In the genomic region with DNA sequence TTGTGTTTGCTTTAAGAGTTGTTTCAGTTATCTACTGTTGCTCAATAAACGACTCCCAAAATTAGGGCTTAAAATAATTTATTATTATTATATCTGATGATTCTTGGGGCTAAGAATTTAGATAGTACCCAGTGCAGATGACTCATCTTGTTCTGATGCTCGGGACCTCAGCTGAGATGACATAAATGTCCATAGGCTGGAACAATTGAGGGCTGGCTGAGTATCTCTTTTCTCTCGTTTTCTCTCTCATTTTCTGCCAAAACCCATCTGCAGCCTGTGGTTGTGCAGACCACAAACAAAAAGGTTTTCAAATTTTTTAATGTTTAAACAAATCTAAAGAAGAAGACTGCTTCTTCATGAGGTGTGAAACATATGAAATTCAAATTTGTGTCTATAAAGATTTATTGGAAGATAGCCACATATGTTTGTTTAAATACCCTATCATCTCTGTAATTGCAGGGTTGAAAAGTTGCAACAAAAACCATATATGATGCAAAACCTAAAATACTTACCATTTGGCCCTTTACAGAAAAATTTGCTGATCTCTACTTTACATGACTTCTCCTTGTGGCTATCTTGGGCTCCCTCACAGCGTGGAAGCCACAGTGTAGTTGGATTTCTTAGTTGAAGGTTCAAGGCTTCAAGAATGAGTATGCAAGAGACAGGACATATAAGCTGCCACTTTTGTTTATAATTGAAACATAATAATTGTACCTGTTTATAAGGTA, we compare ENCODE assay signal across 11 cellular contexts. TPM values are rescaled to one million over a fixed set of nuclear protein-coding genes. Genes with fewer than 3 reads are reported as not detected.
A peak's percentile ranks its signal among the peaks of the same experiment; 100 is the strongest.
DNase-seq lines count a peak whose midpoint lies in the region; ATAC-seq and TF ChIP-seq lines count a peak whose summit lies in the region.
"Had no signal": no experiment of that assay in that cellular context is flagged by ENCODE, and none has a peak within 500 bp of the region (broad histone marks: within the 10 kb centered on the region; RNA-seq: fewer than 3 reads in every experiment).

No MANE protein-coding gene starts in this region.

- no peak overlapping the region for H2AFZ ChIP-seq in osteoblast (ENCODE audit: low read length)

- peak overlapping the region; percentile 73 for H3K27ac Mint-ChIP-seq in activated T-helper 2 cell treated with anti-CD3 and anti-CD28 coated beads, Interferon-gamma antibody, Interleukin-2, Interleukin-4, amounts not matched to agents 10 μg/mL and 5 μg/mL and 100 μg/mL, durations not matched to agents 14 hours and 24 hours and 36 hours

- H3K36me3 Mint-ChIP-seq in activated T-helper 2 cell treated with anti-CD3 and anti-CD28 coated beads, Interferon-gamma antibody, Interleukin-2, Interleukin-4, amounts not matched to agents 10 μg/mL and 5 μg/mL and 100 μg/mL, durations not matched to agents 14 hours and 24 hours and 36 hours (ENCODE audit: low read depth), result peaks cover 16% of the 10 kb centered on the region

- H3K4me1 Mint-ChIP-seq in activated T-helper 2 cell treated with anti-CD3 and anti-CD28 coated beads, Interferon-gamma antibody, Interleukin-2, Interleukin-4, amounts not matched to agents 10 μg/mL and 5 μg/mL and 100 μg/mL, durations not matched to agents 14 hours and 24 hours and 36 hours (ENCODE audit: low read depth), result peaks cover 91% of the 10 kb centered on the region

- no peaks in the 10 kb centered on the region for H3K36me3 ChIP-seq in osteoblast (ENCODE audit: insufficient read depth, low read length)
- H3K36me3 ChIP-seq: esophagus squamous epithelium had no signal

- H3K27me3 ChIP-seq in osteoblast (ENCODE audit: insufficient read depth, low read length), result no peaks in the 10 kb centered on the region
- H3K27me3 ChIP-seq: esophagus squamous epithelium had no signal

- no peaks in the 10 kb centered on the region for H3K79me2 ChIP-seq in osteoblast (ENCODE audit: insufficient read depth, low read length)

- DNase-seq in activated T-helper 2 cell treated with anti-CD3 and anti-CD28 coated beads, Interferon-gamma antibody, Interleukin-2, Interleukin-4, amounts not matched to agents 10 μg/mL and 5 μg/mL and 100 μg/mL, durations not matched to agents 14 hours and 24 hours and 36 hours (ENCODE audit: low spot score), result no peak
- DNase-seq in osteoblast (ENCODE audit: insufficient read length, low spot score, missing footprints) (no peak), COLO668 (lab: John Stamatoyannopoulos, UW; ENCODE audit: unreplicated experiment) (no peak), OCI-M1 (lab: John Stamatoyannopoulos, UW) (no peak), NCI-H146 (lab: John Stamatoyannopoulos, UW) (no peak)
- no peak for DNase-seq in activated effector memory CD4-positive, alpha-beta T cell treated with Interleukin-2 at 50 U/mL for 16 hours
- DNase-seq: activated T-cell treated with anti-CD3 and anti-CD28 coated beads, Interleukin-2, amount 50 U/mL, for 1 hour; esophagus squamous epithelium had no signal

- H3K4me1 ChIP-seq in osteoblast (ENCODE audit: insufficient read depth, low read length), result peaks cover 8% of the 10 kb centered on the region
- H3K4me1 ChIP-seq: esophagus squamous epithelium had no signal

- no peaks in the 10 kb centered on the region for H3K27me3 Mint-ChIP-seq in activated T-helper 2 cell treated with anti-CD3 and anti-CD28 coated beads, Interferon-gamma antibody, Interleukin-2, Interleukin-4, amounts not matched to agents 10 μg/mL and 5 μg/mL and 100 μg/mL, durations not matched to agents 14 hours and 24 hours and 36 hours (ENCODE audit: low read depth)

- H3K4me3 ChIP-seq in osteoblast (ENCODE audit: insufficient read depth, low read length), result no peak overlapping the region
- H3K4me3 ChIP-seq: esophagus squamous epithelium had no signal

- peak overlapping the region; percentile 5 for H3K4me2 ChIP-seq in osteoblast (ENCODE audit: insufficient read depth, low read length)

- H3K9me3 Mint-ChIP-seq in activated T-helper 2 cell treated with anti-CD3 and anti-CD28 coated beads, Interferon-gamma antibody, Interleukin-2, Interleukin-4, amounts not matched to agents 10 μg/mL and 5 μg/mL and 100 μg/mL, durations not matched to agents 14 hours and 24 hours and 36 hours, result no peaks in the 10 kb centered on the region

- intact Hi-C loops in activated T-helper 2 cell treated with anti-CD3 and anti-CD28 coated beads, Interferon-gamma antibody, Interleukin-2, Interleukin-4, amounts not matched to agents 10 μg/mL and 5 μg/mL and 100 μg/mL, durations not matched to agents 14 hours and 24 hours and 36 hours (cut with micrococcal nuclease), result loop anchor here (1.0 to 5.0 kb wide), 2 partner anchors 8 to 457 kb away; no protein-coding TSS in a partner anchor

- no peaks in the 10 kb centered on the region for H4K20me1 ChIP-seq in osteoblast (ENCODE audit: insufficient read depth, low read length)

- H3K27ac ChIP-seq in osteoblast (ENCODE audit: low read depth, low read length), result no peak overlapping the region
- H3K27ac ChIP-seq: esophagus squamous epithelium, HL-60 had no signal

- H3K4me3 Mint-ChIP-seq in activated T-helper 2 cell treated with anti-CD3 and anti-CD28 coated beads, Interferon-gamma antibody, Interleukin-2, Interleukin-4, amounts not matched to agents 10 μg/mL and 5 μg/mL and 100 μg/mL, durations not matched to agents 14 hours and 24 hours and 36 hours (ENCODE audit: low read depth), result peak overlapping the region; percentile 30

- no peaks in the 10 kb centered on the region for H3K9me3 ChIP-seq in osteoblast (ENCODE audit: low read depth, low read length)
- H3K9me3 ChIP-seq: esophagus squamous epithelium had no signal

- no peak for TF ChIP-seq CTCF in osteoblast (IDR thresholded peaks at IDR 0.05; ENCODE audit: extremely low read depth, low read depth, low read length)

- ATAC-seq in GM18511 (IDR thresholded peaks at IDR 0.05; ENCODE audit: unreplicated experiment) (peak; percentile 23), HG02981 (IDR thresholded peaks at IDR 0.05; ENCODE audit: unreplicated experiment) (peak; percentile 30)

RNA-seq across cellular contexts. Expression of gene PTPRC, which starts 14.8 kb away (rescaled TPM):
- 321 and 333 TPM in 2 replicates for total RNA-seq in activated T-helper 2 cell treated with anti-CD3 and anti-CD28 coated beads, Interferon-gamma antibody, Interleukin-2, Interleukin-4, amounts not matched to agents 10 μg/mL and 5 μg/mL and 100 μg/mL, durations not matched to agents 14 hours and 24 hours and 36 hours
- under 0.01 and 1.1 TPM in 2 replicates for total RNA-seq in osteoblast

Comparison
In these comparisons a context has a peak if more than half of its experiments do, and no peak if none do; other contexts are left out.
1. RNA of gene PTPRC, which starts 14.8 kb away (total RNA-seq): 321 to 333 TPM in activated T-helper 2 cell treated with anti-CD3 and anti-CD28 coated beads, Interferon-gamma antibody, Interleukin-2, Interleukin-4, amounts not matched to agents 10 μg/mL and 5 μg/mL and 100 μg/mL, durations not matched to agents 14 hours and 24 hours and 36 hours; under 0.01 to 1.1 TPM in osteoblast; every median in the first group is over 100 times any median in the second.